Comparison of ENCODE assay signal across 30 cellular contexts in genomic region chr6:158448856-158449255, GRCh38.
"Had no signal": no experiment of that assay in that cellular context is flagged by ENCODE, and none has a peak within 500 bp of the region (broad histone marks: within the 10 kb centered on the region; RNA-seq: fewer than 3 reads in every experiment).

No MANE protein-coding gene starts in this region.

- ATAC-seq: activated naive CD4-positive, alpha-beta T cell treated with anti-CD3 and anti-CD28 coated beads, Interleukin-2, amount 50 U/mL, for 72 hours; activated T-cell treated with anti-CD3 and anti-CD28 coated beads, Interleukin-2, amount 50 U/mL, for 72 hours; effector memory CD8-positive, alpha-beta T cell; foreskin keratinocyte; gastrocnemius medialis had no signal

- H3K36me3 Mint-ChIP-seq: activated naive CD4-positive, alpha-beta T cell treated with anti-CD3 and anti-CD28 coated beads, Interleukin-2, amount 50 U/mL, for 72 hours had no signal

- H3K9me3 ChIP-seq: ascending aorta, breast epithelium, esophagus muscularis mucosa, gastrocnemius medialis had no signal

- FAIRE-seq: colon had no signal

- H3K4me1 ChIP-seq: ascending aorta, breast epithelium, esophagus muscularis mucosa, gastrocnemius medialis had no signal

- H3K4me3 Mint-ChIP-seq: activated CD4-positive, alpha-beta memory T cell treated with anti-CD3 and anti-CD28 coated beads, Interleukin-2, amount 10 ng/mL, durations not matched to agents 7 days and 5 days; activated CD4-positive, alpha-beta T cell treated with anti-CD3 and anti-CD28 coated beads, Interleukin-2, amount 10 ng/mL, durations not matched to agents 7 days and 5 days; activated naive CD4-positive, alpha-beta T cell treated with anti-CD3 and anti-CD28 coated beads, Interleukin-2, amount 10 ng/mL, durations not matched to agents 7 days and 5 days; activated naive CD8-positive, alpha-beta T cell treated with anti-CD3 and anti-CD28 coated beads, Interleukin-2, amount 10 ng/mL, durations not matched to agents 7 days and 5 days; activated T-cell treated with anti-CD3 and anti-CD28 coated beads, Interleukin-2, amount 50 U/mL, for 24 hours; activated T-cell treated with anti-CD3 and anti-CD28 coated beads, Interleukin-2, amount 50 U/mL, for 72 hours; brain; effector memory CD8-positive, alpha-beta T cell had no signal

- H3K4me3 ChIP-seq: ascending aorta, breast epithelium, cardiac muscle cell, esophagus muscularis mucosa, gastrocnemius medialis had no signal

- H3K27ac ChIP-seq: ascending aorta, breast epithelium, cardiac muscle cell, esophagus muscularis mucosa, foreskin keratinocyte, gastrocnemius medialis had no signal

- H3K27me3 Mint-ChIP-seq: activated CD4-positive, alpha-beta memory T cell treated with anti-CD3 and anti-CD28 coated beads, Interleukin-2, amount 10 ng/mL, durations not matched to agents 7 days and 5 days; activated CD4-positive, alpha-beta T cell treated with anti-CD3 and anti-CD28 coated beads, Interleukin-2, amount 10 ng/mL, durations not matched to agents 7 days and 5 days; activated naive CD4-positive, alpha-beta T cell treated with anti-CD3 and anti-CD28 coated beads, Interleukin-2, amount 10 ng/mL, durations not matched to agents 7 days and 5 days; activated naive CD8-positive, alpha-beta T cell treated with anti-CD3 and anti-CD28 coated beads, Interleukin-2, amount 10 ng/mL, durations not matched to agents 7 days and 5 days; activated T-cell treated with anti-CD3 and anti-CD28 coated beads, Interleukin-2, amount 50 U/mL, for 24 hours; effector memory CD8-positive, alpha-beta T cell had no signal

- H3K4me1 Mint-ChIP-seq: activated CD4-positive, alpha-beta memory T cell treated with anti-CD3 and anti-CD28 coated beads, Interleukin-2, amount 10 ng/mL, durations not matched to agents 7 days and 5 days; activated CD4-positive, alpha-beta T cell treated with anti-CD3 and anti-CD28 coated beads, Interleukin-2, amount 10 ng/mL, durations not matched to agents 7 days and 5 days; activated naive CD4-positive, alpha-beta T cell treated with anti-CD3 and anti-CD28 coated beads, Interleukin-2, amount 10 ng/mL, durations not matched to agents 7 days and 5 days had no signal

- H3K36me3 ChIP-seq: breast epithelium, cardiac muscle cell had no signal

- DNase-seq: activated CD4-positive, alpha-beta memory T cell treated with anti-CD3 and anti-CD28 coated beads, Interleukin-2, amount 10 ng/mL, durations not matched to agents 7 days and 5 days; activated CD4-positive, alpha-beta T cell treated with anti-CD3 and anti-CD28 coated beads for 1 hour; activated CD4-positive, alpha-beta T cell treated with anti-CD3 and anti-CD28 coated beads for 4 hours; activated CD4-positive, alpha-beta T cell treated with anti-CD3 and anti-CD28 coated beads, Interleukin-2, amount 10 ng/mL, durations not matched to agents 7 days and 5 days; activated CD4-positive, alpha-beta T cell treated with anti-CD3 and anti-CD28 coated beads, Interleukin-2, amount 50 U/mL, for 4 hours; activated CD8-positive, alpha-beta memory T cell treated with anti-CD3 and anti-CD28 coated beads, Interleukin-2, amount 50 U/mL, for 48 hours; activated gamma-delta T cell; activated naive CD4-positive, alpha-beta T cell; activated naive CD4-positive, alpha-beta T cell treated with anti-CD3 and anti-CD28 coated beads, Interleukin-2, amount 10 ng/mL, durations not matched to agents 7 days and 5 days; activated naive CD8-positive, alpha-beta T cell treated with anti-CD3 and anti-CD28 coated beads, Interleukin-2, amount 10 ng/mL, durations not matched to agents 7 days and 5 days; activated T-cell treated with anti-CD3 and anti-CD28 coated beads for 4 hours; activated T-cell treated with anti-CD3 and anti-CD28 coated beads, Interleukin-2, amount 50 U/mL, for 24 hours; activated T-cell treated with anti-CD3 and anti-CD28 coated beads, Interleukin-2, amount 50 U/mL, for 72 hours; central memory CD4-positive, alpha-beta T cell; cortex of kidney; dermis blood vessel endothelial cell; effector CD4-positive, alpha-beta T cell; effector memory CD8-positive, alpha-beta T cell; erythroblast; foreskin keratinocyte; gastrocnemius medialis; glutamatergic neuron; T-helper 2 cell had no signal

- H3K9me3 Mint-ChIP-seq: activated CD4-positive, alpha-beta memory T cell treated with anti-CD3 and anti-CD28 coated beads, Interleukin-2, amount 10 ng/mL, durations not matched to agents 7 days and 5 days; activated CD4-positive, alpha-beta T cell treated with anti-CD3 and anti-CD28 coated beads, Interleukin-2, amount 10 ng/mL, durations not matched to agents 7 days and 5 days; activated naive CD4-positive, alpha-beta T cell treated with anti-CD3 and anti-CD28 coated beads, Interleukin-2, amount 10 ng/mL, durations not matched to agents 7 days and 5 days; activated naive CD4-positive, alpha-beta T cell treated with anti-CD3 and anti-CD28 coated beads, Interleukin-2, amount 50 U/mL, for 72 hours; activated naive CD8-positive, alpha-beta T cell treated with anti-CD3 and anti-CD28 coated beads, Interleukin-2, amount 10 ng/mL, durations not matched to agents 7 days and 5 days; activated T-cell treated with anti-CD3 and anti-CD28 coated beads, Interleukin-2, amount 50 U/mL, for 24 hours; activated T-cell treated with anti-CD3 and anti-CD28 coated beads, Interleukin-2, amount 50 U/mL, for 72 hours; brain; effector memory CD8-positive, alpha-beta T cell had no signal

- H3K27me3 ChIP-seq: ascending aorta, breast epithelium, cardiac muscle cell, esophagus muscularis mucosa, foreskin keratinocyte, gastrocnemius medialis had no signal

- H3K27ac Mint-ChIP-seq: activated CD4-positive, alpha-beta memory T cell treated with anti-CD3 and anti-CD28 coated beads, Interleukin-2, amount 10 ng/mL, durations not matched to agents 7 days and 5 days; activated CD4-positive, alpha-beta T cell treated with anti-CD3 and anti-CD28 coated beads, Interleukin-2, amount 10 ng/mL, durations not matched to agents 7 days and 5 days; activated naive CD4-positive, alpha-beta T cell treated with anti-CD3 and anti-CD28 coated beads, Interleukin-2, amount 10 ng/mL, durations not matched to agents 7 days and 5 days; activated naive CD8-positive, alpha-beta T cell treated with anti-CD3 and anti-CD28 coated beads, Interleukin-2, amount 10 ng/mL, durations not matched to agents 7 days and 5 days; activated T-cell treated with anti-CD3 and anti-CD28 coated beads, Interleukin-2, amount 50 U/mL, for 24 hours; activated T-cell treated with anti-CD3 and anti-CD28 coated beads, Interleukin-2, amount 50 U/mL, for 72 hours had no signal
